ENCODE assay signal across 17 cellular contexts in genomic region chr1:34167091-34167788, GRCh38. TPM values are rescaled to one million over a fixed set of nuclear protein-coding genes. Genes with fewer than 3 reads are reported as not detected.
DNase-seq lines count a peak whose midpoint lies in the region; ATAC-seq and TF ChIP-seq lines count a peak whose summit lies in the region.
"Had no signal": no experiment of that assay in that cellular context is flagged by ENCODE, and none has a peak within 500 bp of the region (broad histone marks: within the 10 kb centered on the region; RNA-seq: fewer than 3 reads in every experiment).

No MANE protein-coding gene starts in this region.

- no peak for TF ChIP-seq CTCF in thoracic aorta (IDR thresholded peaks at IDR 0.05)

- peak overlapping the region; percentile 74 for H3K9ac ChIP-seq in HUES48 (ENCODE audit: low read depth, low read length)

- H3K4me1 ChIP-seq in HUES48 (ENCODE audit: control insufficient read depth, insufficient read depth, low read length) (peaks cover 21% of the 10 kb centered on the region), thoracic aorta (ENCODE audit: control insufficient read depth in 1 of 2, low read depth in 2 of 2) (peaks cover 25 to 42% of the 10 kb centered on the region in 2 donors)

- H3K9me3 ChIP-seq in HUES48 (ENCODE audit: control insufficient read depth, insufficient read depth, low read length) = no peaks in the 10 kb centered on the region
- H3K9me3 ChIP-seq in thoracic aorta = no peaks in the 10 kb centered on the region
- H3K9me3 ChIP-seq: body of pancreas had no signal

- H3K27ac ChIP-seq in HUES48 (ENCODE audit: low read depth, low read length) = peak overlapping the region; percentile 91
- peak overlapping the region; percentile 81 for H3K27ac ChIP-seq in cingulate gyrus (ENCODE audit: low read depth, low read length)
- H3K27ac ChIP-seq in thoracic aorta = no peak overlapping the region
- H3K27ac ChIP-seq: body of pancreas, foreskin keratinocyte had no signal

- peak overlapping the region; percentile 82 for H3K4me3 ChIP-seq in HUES48 (ENCODE audit: low read depth, low read length)
- H3K4me3 ChIP-seq in thoracic aorta = peak overlapping the region; percentile 62
- H3K4me3 ChIP-seq: body of pancreas had no signal

- H3K36me3 ChIP-seq in HUES48 (ENCODE audit: control insufficient read depth, insufficient read depth, low read length) (no peaks in the 10 kb centered on the region), thoracic aorta (no peaks in the 10 kb centered on the region)

- peaks cover 6% of the 10 kb centered on the region; the same call in 1 of the 2 replicates for H3K27me3 ChIP-seq in HUES48 (ENCODE audit: control insufficient read depth, insufficient read depth, low read length)
- H3K27me3 ChIP-seq in thoracic aorta (replicated peaks; ENCODE audit: insufficient read depth) = no peaks in the 10 kb centered on the region

- DNase-seq in islet precursor cell (peak; percentile 52), thoracic aorta (ENCODE audit: low spot score) (no peak), RPMI8226 (no peak)
- no peak for DNase-seq in stimulated activated CD4-positive, alpha-beta T cell treated with anti-CD3 and anti-CD28 coated beads, Interleukin-4, amount 100 ng/mL, for 24 hours
- DNase-seq: activated T-cell treated with anti-CD3 and anti-CD28 coated beads, Interleukin-2, amount 50 U/mL, for 72 hours; foreskin keratinocyte; NCI-H1436; NCI-H748 treated with DMSO at 0.1 percent for 48 hours; PC-3 had no signal

- ATAC-seq in thoracic aorta (ENCODE audit: insufficient number of reproducible peaks, low FRiP score, low read depth) = no peak
- no peak for ATAC-seq in GM21723 (IDR thresholded peaks at IDR 0.05; ENCODE audit: unreplicated experiment)
- ATAC-seq: activated T-cell treated with anti-CD3 and anti-CD28 coated beads, Interleukin-2, amount 50 U/mL, for 72 hours; body of pancreas; HepG2; left lobe of liver; PC-3 had no signal

RNA-seq across cellular contexts. Expression of gene CSMD2, which starts 2.2 kb away (rescaled TPM):
- total RNA-seq in thoracic aorta = 1 to 10 TPM; 2.8 to 3.0 TPM
- total RNA-seq: activated CD8-positive, alpha-beta memory T cell treated with anti-CD3 and anti-CD28 coated beads for 36 hours; activated T-cell treated with anti-CD3 and anti-CD28 coated beads, Interleukin-2, amount 50 U/mL, for 72 hours; HepG2; mononuclear cell; PC-3 had no signal

RNA-seq across cellular contexts. Expression of gene C1orf94, which starts 9.5 kb away (rescaled TPM):
- total RNA-seq in thoracic aorta = not detected
- total RNA-seq: activated CD8-positive, alpha-beta memory T cell treated with anti-CD3 and anti-CD28 coated beads for 36 hours; activated T-cell treated with anti-CD3 and anti-CD28 coated beads, Interleukin-2, amount 50 U/mL, for 72 hours; body of pancreas; foreskin keratinocyte; HepG2; left lobe of liver; mononuclear cell; PC-3 had no signal

Comparison
In these comparisons a context has a peak if more than half of its experiments do, and no peak if none do; other contexts are left out.
1. H3K27ac ChIP-seq: peak in HUES48 (single experiment) and cingulate gyrus (single experiment); none in thoracic aorta (0 of 2).